Comparison of ENCODE assay signal across 19 cellular contexts in the genomic region with DNA sequence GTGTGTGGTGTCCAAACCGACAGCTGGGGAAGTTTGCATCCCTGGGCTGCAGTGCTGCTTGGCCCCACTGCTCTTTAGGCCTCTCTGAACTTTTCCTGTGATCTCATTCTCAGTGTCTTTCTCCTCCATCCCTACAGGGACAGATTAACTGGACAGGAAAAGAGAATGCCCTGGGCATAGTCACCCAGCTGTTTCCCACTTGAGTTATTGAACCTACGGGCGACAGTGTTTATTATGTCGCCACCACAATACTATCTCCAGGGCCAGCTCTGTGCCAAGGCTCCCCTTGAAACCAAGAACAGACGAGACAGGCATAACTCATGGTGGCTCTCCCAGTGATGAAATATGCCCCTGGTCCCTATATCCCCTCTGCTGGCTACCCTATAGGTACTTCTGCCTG.
"Had no signal": no experiment of that assay in that cellular context is flagged by ENCODE, and none has a peak within 500 bp of the region (broad histone marks: within the 10 kb centered on the region; RNA-seq: fewer than 3 reads in every experiment).

No MANE protein-coding gene starts in this region.

- H3K4me3 ChIP-seq: cardiac muscle cell, suprapubic skin had no signal

- H3K27ac ChIP-seq: cardiac muscle cell, neutrophil, parathyroid adenoma, suprapubic skin had no signal

- H2AFZ ChIP-seq: parathyroid adenoma had no signal

- H3K9ac ChIP-seq: parathyroid adenoma had no signal

- H3K79me2 ChIP-seq: parathyroid adenoma had no signal

- H3K27me3 ChIP-seq: cardiac muscle cell, neutrophil, suprapubic skin had no signal

- H3K9me3 ChIP-seq: neutrophil, suprapubic skin had no signal

- H3K36me3 ChIP-seq: cardiac muscle cell, neutrophil, suprapubic skin had no signal

- ATAC-seq: activated CD8-positive, alpha-beta T cell treated with anti-CD3 and anti-CD28 coated beads for 36 hours; activated T-helper 17 cell treated with anti-CD3 and anti-CD28 coated beads, Interleukin-2, amount 50 U/mL, for 72 hours; naive thymus-derived CD8-positive, alpha-beta T cell; stimulated activated naive CD8-positive, alpha-beta T cell treated with anti-CD3 and anti-CD28 coated beads, Interleukin-15, Interleukin-2, amounts not matched to agents 100 U/mL and 50 U/mL, for 24 hours had no signal

- H3K4me1 ChIP-seq: parathyroid adenoma, suprapubic skin had no signal

- DNase-seq: activated CD4-positive, alpha-beta T cell treated with anti-CD3 and anti-CD28 coated beads, Interleukin-2, amount 10 ng/mL, durations not matched to agents 24 days and 14 days; activated CD4-positive, CD25-positive, alpha-beta regulatory T cell; activated CD8-positive, alpha-beta T cell treated with anti-CD3 and anti-CD28 coated beads for 36 hours; activated naive CD4-positive, alpha-beta T cell; activated naive CD8-positive, alpha-beta T cell treated with anti-CD3 and anti-CD28 coated beads for 36 hours; activated T-cell treated with anti-CD3 and anti-CD28 coated beads, Interleukin-2, amount 50 U/mL, for 1 hour; amniotic stem cell; foreskin melanocyte; kidney; naive thymus-derived CD8-positive, alpha-beta T cell; stimulated activated CD4-positive, alpha-beta T cell treated with anti-CD3 and anti-CD28 coated beads, Interleukin-2, amount 100 ng/mL, for 24 hours; stimulated activated naive CD8-positive, alpha-beta T cell treated with anti-CD3 and anti-CD28 coated beads, Interleukin-15, Interleukin-2, amounts not matched to agents 100 U/mL and 50 U/mL, for 24 hours; T-helper 1 cell; T-helper 9 cell had no signal
